ENCODE assay signal across 1 cellular context in the genomic region with DNA sequence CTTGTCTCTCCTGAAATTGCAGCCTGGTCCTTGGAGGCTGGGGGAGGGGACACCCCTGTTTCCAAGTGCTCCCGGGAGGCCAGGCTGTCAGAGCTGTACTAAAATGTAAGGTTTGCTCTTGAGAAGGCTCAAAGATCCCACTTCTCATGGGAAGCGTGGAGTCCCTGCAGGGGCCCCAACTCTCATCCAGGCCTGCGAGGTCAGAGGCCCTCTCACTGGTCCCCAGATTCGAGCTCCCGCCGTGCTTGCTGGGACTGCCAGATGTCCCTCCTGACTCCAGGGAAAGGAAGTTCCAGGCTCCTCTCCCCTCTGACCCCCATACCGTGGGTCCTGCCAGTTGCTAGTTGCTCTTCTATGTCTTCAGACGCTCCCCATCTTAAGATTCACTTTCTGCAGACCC.
TF ChIP-seq lines count a peak whose summit lies in the region.

No MANE protein-coding gene starts in this region.

TF ChIP-seq in HepG2, 621 proteins besides CTCF, POLR2A, EP300 and RAD21:
- no peak for TF ChIP-seq SIN3A (IDR thresholded peaks at IDR 0.05; ENCODE audit: borderline replicate concordance, low read depth, low read length)
